ENCODE assay signal across 27 cellular contexts in genomic region chrX:139862208-139862607, GRCh38.
A peak's percentile ranks its signal among the peaks of the same experiment; 100 is the strongest.
DNase-seq lines count a peak whose midpoint lies in the region; ATAC-seq, FAIRE-seq and TF ChIP-seq lines count a peak whose summit lies in the region.
"Had no signal": no experiment of that assay in that cellular context is flagged by ENCODE, and none has a peak within 500 bp of the region (broad histone marks: within the 10 kb centered on the region; RNA-seq: fewer than 3 reads in every experiment).

No MANE protein-coding gene starts in this region.

- no peak for DNase-seq in BE2C
- DNase-seq in GM12891 (ENCODE audit: insufficient read length, low spot score), result no peak
- DNase-seq in endodermal cell, result no peak
- DNase-seq in naive thymus-derived CD4-positive, alpha-beta T cell, result no peak
- DNase-seq in stimulated activated naive CD4-positive, alpha-beta T cell treated with Interleukin-2 at 50 U/mL for 16 hours (lab: John Stamatoyannopoulos, UW), result no peak
- no peak for DNase-seq in T-helper 9 cell
- DNase-seq: activated CD4-positive, alpha-beta T cell treated with anti-CD3 and anti-CD28 coated beads for 4 hours; activated naive CD4-positive, alpha-beta T cell treated with anti-CD3 and anti-CD28 coated beads, Interleukin-2, amount 10 ng/mL, durations not matched to agents 7 days and 5 days; aorta; CD4-positive, alpha-beta T cell; central memory CD4-positive, alpha-beta T cell; dorsolateral prefrontal cortex; KG1; left lung; midbrain; NCI-H187; NCI-H748 treated with DMSO at 0.1 percent for 48 hours; right lobe of liver; SHP77; T-helper 1 cell; upper lobe of left lung had no signal

- H2AFZ ChIP-seq in OCI-LY3 (ENCODE audit: low read depth, low read length), result no peak overlapping the region
- H2AFZ ChIP-seq: parathyroid adenoma had no signal

- no peak overlapping the region for H3K27ac Mint-ChIP-seq in endodermal cell
- no peak overlapping the region for H3K27ac Mint-ChIP-seq in naive thymus-derived CD4-positive, alpha-beta T cell
- H3K27ac Mint-ChIP-seq: activated naive CD4-positive, alpha-beta T cell treated with anti-CD3 and anti-CD28 coated beads, Interleukin-2, amount 10 ng/mL, durations not matched to agents 7 days and 5 days; CD4-positive, alpha-beta T cell; natural killer cell treated with Interleukin-12 subunit alpha and Interleukin-12 subunit beta and Interleukin-15 and Interleukin-18, amount 100 ng/mL, for 72 hours had no signal

- no peak overlapping the region for H3K4me3 ChIP-seq in BE2C (ENCODE audit: low read depth, low read length)
- H3K4me3 ChIP-seq in OCI-LY3 (ENCODE audit: low read length), result no peak overlapping the region
- H3K4me3 ChIP-seq in endodermal cell (ENCODE audit: low read length), result no peak overlapping the region
- no peak overlapping the region for H3K4me3 ChIP-seq in naive thymus-derived CD4-positive, alpha-beta T cell (ENCODE audit: low read length)
- H3K4me3 ChIP-seq: dorsolateral prefrontal cortex, left lung, right lobe of liver, upper lobe of left lung had no signal

- H3K27me3 ChIP-seq in BE2C (no peaks in the 10 kb centered on the region), OCI-LY3 (ENCODE audit: low read depth, low read length) (no peaks in the 10 kb centered on the region), endodermal cell (ENCODE audit: control insufficient read depth, insufficient read depth, low read length, poor library complexity, severe bottlenecking) (no peaks in the 10 kb centered on the region)
- H3K27me3 ChIP-seq in naive thymus-derived CD4-positive, alpha-beta T cell (ENCODE audit: control insufficient read depth in 2 of 2, insufficient read depth in 2 of 2, low read length in 2 of 2), result no peaks in the 10 kb centered on the region
- H3K27me3 ChIP-seq: left lung, right lobe of liver, upper lobe of left lung had no signal

- no peaks in the 10 kb centered on the region for H3K27me3 Mint-ChIP-seq in endodermal cell (ENCODE audit: insufficient read depth)
- no peaks in the 10 kb centered on the region for H3K27me3 Mint-ChIP-seq in naive thymus-derived CD4-positive, alpha-beta T cell
- H3K27me3 Mint-ChIP-seq: activated naive CD4-positive, alpha-beta T cell treated with anti-CD3 and anti-CD28 coated beads, Interleukin-2, amount 10 ng/mL, durations not matched to agents 7 days and 5 days; CD4-positive, alpha-beta T cell; natural killer cell treated with Interleukin-12 subunit alpha and Interleukin-12 subunit beta and Interleukin-15 and Interleukin-18, amount 100 ng/mL, for 72 hours had no signal

- peaks cover 7% of the 10 kb centered on the region; the same call in 1 of the 2 replicates for H3K79me2 ChIP-seq in OCI-LY3 (ENCODE audit: low read length)
- H3K79me2 ChIP-seq: parathyroid adenoma had no signal

- H3K4me3 Mint-ChIP-seq in endodermal cell, result no peak overlapping the region
- no peak overlapping the region for H3K4me3 Mint-ChIP-seq in naive thymus-derived CD4-positive, alpha-beta T cell
- H3K4me3 Mint-ChIP-seq: activated naive CD4-positive, alpha-beta T cell treated with anti-CD3 and anti-CD28 coated beads, Interleukin-2, amount 10 ng/mL, durations not matched to agents 7 days and 5 days; CD4-positive, alpha-beta T cell; natural killer cell treated with Interleukin-12 subunit alpha and Interleukin-12 subunit beta and Interleukin-15 and Interleukin-18, amount 100 ng/mL, for 72 hours had no signal

- H3K36me3 Mint-ChIP-seq in endodermal cell (ENCODE audit: low read depth), result peaks cover 16% of the 10 kb centered on the region
- H3K36me3 Mint-ChIP-seq in naive thymus-derived CD4-positive, alpha-beta T cell, result peaks cover 1 to 10% (median 6%) of the 10 kb centered on the region in 5 donors
- H3K36me3 Mint-ChIP-seq: natural killer cell treated with Interleukin-12 subunit alpha and Interleukin-12 subunit beta and Interleukin-15 and Interleukin-18, amount 100 ng/mL, for 72 hours had no signal

- POLR2A ChIA-PET in naive thymus-derived CD4-positive, alpha-beta T cell (lab: Charles Lee), result no interaction called here

- no peaks in the 10 kb centered on the region for H3K36me3 ChIP-seq in BE2C
- no peaks in the 10 kb centered on the region for H3K36me3 ChIP-seq in OCI-LY3 (replicated peaks; ENCODE audit: low read depth, low read length)
- no peaks in the 10 kb centered on the region for H3K36me3 ChIP-seq in endodermal cell (ENCODE audit: control insufficient read depth, insufficient read depth, low read length)
- H3K36me3 ChIP-seq in naive thymus-derived CD4-positive, alpha-beta T cell (ENCODE audit: control insufficient read depth in 2 of 3, insufficient read depth in 3 of 3, low read length in 3 of 3), result no peaks in the 10 kb centered on the region
- H3K36me3 ChIP-seq: left lung, right lobe of liver, upper lobe of left lung had no signal

- H3K9me3 ChIP-seq in BE2C (no peaks in the 10 kb centered on the region), OCI-LY3 (ENCODE audit: insufficient read depth, low read length) (no peaks in the 10 kb centered on the region), endodermal cell (ENCODE audit: control insufficient read depth, low read length) (no peaks in the 10 kb centered on the region)
- H3K9me3 ChIP-seq in naive thymus-derived CD4-positive, alpha-beta T cell (ENCODE audit: control insufficient read depth in 2 of 3, low read length in 3 of 3), result no peaks in the 10 kb centered on the region
- H3K9me3 ChIP-seq: left lung, right lobe of liver, upper lobe of left lung had no signal

- FAIRE-seq in GM12891 (lab: Jason Lieb, UNC), result peak; percentile 76
- FAIRE-seq: H54 had no signal

- H3K4me1 Mint-ChIP-seq in endodermal cell, result peaks cover 8% of the 10 kb centered on the region
- H3K4me1 Mint-ChIP-seq in naive thymus-derived CD4-positive, alpha-beta T cell, result peaks cover 0 to 13% (median 10%) of the 10 kb centered on the region in 7 donors
- H3K4me1 Mint-ChIP-seq: activated naive CD4-positive, alpha-beta T cell treated with anti-CD3 and anti-CD28 coated beads, Interleukin-2, amount 10 ng/mL, durations not matched to agents 7 days and 5 days had no signal

- ATAC-seq in naive thymus-derived CD4-positive, alpha-beta T cell, result no peak
- no peak for ATAC-seq in GM19324 (IDR thresholded peaks at IDR 0.05; ENCODE audit: low FRiP score, unreplicated experiment)
- ATAC-seq: left lung; natural killer cell treated with Interleukin-12 subunit alpha and Interleukin-12 subunit beta and Interleukin-15 and Interleukin-18, amount 100 ng/mL, for 72 hours; right lobe of liver had no signal

- H4K20me1 ChIP-seq in OCI-LY3 (ENCODE audit: insufficient read depth, low read length), result no peaks in the 10 kb centered on the region

- no peaks in the 10 kb centered on the region for H3K4me1 ChIP-seq in BE2C
- peaks cover 6% of the 10 kb centered on the region; the same call in 1 of the 2 replicates for H3K4me1 ChIP-seq in OCI-LY3 (ENCODE audit: low read length)
- H3K4me1 ChIP-seq in endodermal cell (ENCODE audit: control insufficient read depth, insufficient read depth, low read length), result no peaks in the 10 kb centered on the region
- no peaks in the 10 kb centered on the region for H3K4me1 ChIP-seq in naive thymus-derived CD4-positive, alpha-beta T cell (ENCODE audit: control insufficient read depth in 2 of 2, insufficient read depth in 2 of 2, low read length in 2 of 2)
- H3K4me1 ChIP-seq: left lung, parathyroid adenoma, right lobe of liver, upper lobe of left lung had no signal

- no peak overlapping the region for H3K27ac ChIP-seq in OCI-LY3 (ENCODE audit: low read length)
- no peak overlapping the region for H3K27ac ChIP-seq in endodermal cell (ENCODE audit: low read depth, low read length)
- H3K27ac ChIP-seq in naive thymus-derived CD4-positive, alpha-beta T cell (ENCODE audit: low read depth, low read length), result no peak overlapping the region
- H3K27ac ChIP-seq: dorsolateral prefrontal cortex, epithelial cell of prostate, left lung, parathyroid adenoma, right lobe of liver, upper lobe of left lung had no signal

- H3K4me2 ChIP-seq in OCI-LY3 (ENCODE audit: low read length), result no peak overlapping the region

- H3K9ac ChIP-seq in OCI-LY3 (ENCODE audit: low read length) (no peak overlapping the region), endodermal cell (ENCODE audit: extremely low read depth, low read length, poor library complexity, severe bottlenecking) (no peak overlapping the region)
- H3K9ac ChIP-seq: parathyroid adenoma had no signal

- TF ChIP-seq POLR2A in GM12891 (IDR thresholded peaks at IDR 0.05; ENCODE audit: low read depth, low read length), result no peak

- no peaks in the 10 kb centered on the region for H3K9me3 Mint-ChIP-seq in endodermal cell
- peaks cover 0 to 2% (median 0%) of the 10 kb centered on the region in 11 donors for H3K9me3 Mint-ChIP-seq in naive thymus-derived CD4-positive, alpha-beta T cell
- H3K9me3 Mint-ChIP-seq: activated naive CD4-positive, alpha-beta T cell treated with anti-CD3 and anti-CD28 coated beads, Interleukin-2, amount 10 ng/mL, durations not matched to agents 7 days and 5 days; CD4-positive, alpha-beta T cell; natural killer cell treated with Interleukin-12 subunit alpha and Interleukin-12 subunit beta and Interleukin-15 and Interleukin-18, amount 100 ng/mL, for 72 hours had no signal

- intact Hi-C loops in naive thymus-derived CD4-positive, alpha-beta T cell (cut with micrococcal nuclease), result no loop called here

- TF ChIP-seq CTCF in BE2C (IDR thresholded peaks at IDR 0.05; ENCODE audit: low read depth, low read length), result peak; percentile 14; the same call in 1 of the 2 replicates
- peak; percentile 19; the same call in 1 of the 2 replicates for TF ChIP-seq CTCF in OCI-LY3 (IDR thresholded peaks at IDR 0.05; ENCODE audit: low read depth, low read length)
- TF ChIP-seq CTCF in endodermal cell (conservative IDR thresholded peaks at IDR 0.05), result peak; percentile 69

- WGBS in endodermal cell (ENCODE audit: insufficient coverage in 1 of 2, insufficient read length in 1 of 2), 2 experiments, result 89 to 100% methylated on average over 1 to 5 of the region's 5 CpGs

- CTCF ChIA-PET in naive thymus-derived CD4-positive, alpha-beta T cell (lab: Charles Lee), result no interaction called here

TF ChIP-seq in GM12891, 5 proteins besides CTCF, POLR2A, EP300 and RAD21:
- no peak for TF ChIP-seq PAX5 (IDR thresholded peaks at IDR 0.05; ENCODE audit: insufficient read depth, low read length, severe bottlenecking)
- TF ChIP-seq POU2F2 (IDR thresholded peaks at IDR 0.05; ENCODE audit: low read depth, low read length), result no peak
- TF ChIP-seq POLR2AphosphoS5 (IDR thresholded peaks at IDR 0.05; ENCODE audit: low read depth, low read length), result no peak
- TF ChIP-seq TAF1 (IDR thresholded peaks at IDR 0.05; ENCODE audit: low read depth, low read length), result no peak
- TF ChIP-seq SPI1 (IDR thresholded peaks at IDR 0.05; ENCODE audit: low read depth, low read length), result no peak

Comparison
In these comparisons a context has a peak if more than half of its experiments do, and no peak if none do; other contexts are left out.
1. CTCF ChIP-seq: peak in every context shown above with its lines; median percentile 69 in endodermal cell; 19 in OCI-LY3; 14 in BE2C.